In genomic region chr10:17029581-17030271, GRCh38 we compare ENCODE assay signal across 8 cellular contexts.
DNase-seq lines count a peak whose midpoint lies in the region; ATAC-seq, FAIRE-seq and TF ChIP-seq lines count a peak whose summit lies in the region.

No MANE protein-coding gene starts in this region.

- H3K9me3 ChIP-seq in HepG2 (ENCODE audit: low read length): no peaks in the 10 kb centered on the region
- H3K9me3 ChIP-seq in WERI-Rb-1 (ENCODE audit: severe bottlenecking): no peaks in the 10 kb centered on the region

- H3K4me2 ChIP-seq in HepG2 (ENCODE audit: low read depth, low read length): peak overlapping the region; percentile 24; the same call in 1 of the 2 replicates

- in situ Hi-C loops in HepG2 (cut with HindIII; ENCODE audit: extremely low pct_ligation_motif_present, low pct_unique_long_range_greater_than_20kb): no loop called here

- H3K27ac ChIP-seq in HepG2 (ENCODE audit: extremely low read length, insufficient read depth, low read length) (no peak overlapping the region), WERI-Rb-1 (no peak overlapping the region)

- H3K4me3 ChIP-seq in WI38 (ENCODE audit: low read depth, low read length) (peak overlapping the region; percentile 24), HepG2 (replicated peaks in 1 of 3; ENCODE audit: insufficient read depth in 1 of 3, low read depth in 2 of 3, low read length in 3 of 3) (no peak overlapping the region), WERI-Rb-1 (ENCODE audit: low read depth, low read length) (no peak overlapping the region)

- no peak for TF ChIP-seq POLR2A in HepG2 (IDR thresholded peaks at IDR 0.05; ENCODE audit: insufficient read depth in 1 of 2, low read depth in 2 of 2, low read length in 2 of 2)

- intact Hi-C loops in HepG2 (cut with micrococcal nuclease; ENCODE audit: unreplicated experiment): no loop called here

- H4K20me1 ChIP-seq in HepG2 (ENCODE audit: insufficient read depth, low read length): no peaks in the 10 kb centered on the region

- no peak overlapping the region for H2AFZ ChIP-seq in HepG2 (ENCODE audit: low read length)

- no peaks in the 10 kb centered on the region for H3K36me3 ChIP-seq in HepG2 (replicated peaks in 1 of 2; ENCODE audit: control insufficient read depth in 1 of 2, insufficient read depth in 2 of 2, low read length in 2 of 2)
- no peaks in the 10 kb centered on the region for H3K36me3 ChIP-seq in WERI-Rb-1

- H3K79me2 ChIP-seq in HepG2 (ENCODE audit: insufficient read depth, low read length): no peaks in the 10 kb centered on the region

- TF ChIP-seq EP300 in HepG2 (IDR thresholded peaks at IDR 0.05; ENCODE audit: low read depth in 2 of 2, low read length in 2 of 2): no peak
- no peak for TF ChIP-seq EP300 in HepG2 (CRISPR knock-in tag; IDR thresholded peaks at IDR 0.05; ENCODE audit: borderline replicate concordance)

- no TSS peak for BruUV-seq in HepG2 (replicated peaks; lab: Mats Ljungman, UMichigan)

- peak; percentile 37 for ATAC-seq in HG03196 (IDR thresholded peaks at IDR 0.05; ENCODE audit: unreplicated experiment)
- ATAC-seq in HepG2: peak; percentile 64; the same call in 2 of the 3 replicates

- no peak for TF ChIP-seq CTCF in WI38 (IDR thresholded peaks at IDR 0.05; ENCODE audit: low read depth, low read length)
- no peak for TF ChIP-seq CTCF in HepG2 (CRISPR knock-in tag; IDR thresholded peaks at IDR 0.05)
- TF ChIP-seq CTCF in WERI-Rb-1 (IDR thresholded peaks at IDR 0.05; ENCODE audit: low read depth, low read length): no peak

- no peak for TF ChIP-seq RAD21 in HepG2 (CRISPR knock-in tag; IDR thresholded peaks at IDR 0.05)

- 69% methylated on average over 9 of the region's 9 CpGs for WGBS in HepG2 (ENCODE audit: low lambda C conversion rate)

- CTCF ChIA-PET in HepG2 (lab: Yijun Ruan, JAX; ENCODE audit: low intra/inter-chr PET ratio, low total read pairs): no interaction called here

- H3K27me3 ChIP-seq in HepG2 (ENCODE audit: control insufficient read depth in 1 of 2, insufficient read depth in 2 of 2, low read length in 2 of 2) (no peaks in the 10 kb centered on the region), WERI-Rb-1 (ENCODE audit: insufficient read depth, low read depth, severe bottlenecking) (no peaks in the 10 kb centered on the region)

- no peaks in the 10 kb centered on the region for H3K4me1 ChIP-seq in HepG2 (ENCODE audit: insufficient read depth, low read length)

- POLR2A ChIA-PET in HepG2 (lab: Yijun Ruan, JAX): no interaction called here

- DNase-seq in A172 (ENCODE audit: low spot score) (peak; percentile 93), brain pericyte (ENCODE audit: low read depth, low spot score) (peak; percentile 26), HepG2 (ENCODE audit: low spot score) (peak; percentile 45), NCI-H187 treated with DMSO at 0.1 percent for 48 hours (lab: John Stamatoyannopoulos, UW) (no peak), WERI-Rb-1 (no peak)
- DNase-seq in stimulated activated CD4-positive, alpha-beta T cell treated with anti-CD3 and anti-CD28 coated beads, Interleukin-2, amount 100 ng/mL, for 48 hours: peak; percentile 64 to 78

- FAIRE-seq in HepG2 (lab: Jason Lieb, UNC): no peak

- no peak overlapping the region for H3K9ac ChIP-seq in HepG2 (ENCODE audit: insufficient read depth, low read depth, low read length)

TF ChIP-seq in HepG2, 621 proteins besides CTCF, POLR2A, EP300 and RAD21 (continues in another document):
- TF ChIP-seq TBX2 (CRISPR knock-in tag; IDR thresholded peaks at IDR 0.05; ENCODE audit: borderline replicate concordance): no peak
- peak; percentile 34; the same call in 1 of the 2 replicates for TF ChIP-seq GABPB1 (CRISPR knock-in tag; IDR thresholded peaks at IDR 0.05)
- TF ChIP-seq HMG20A (CRISPR knock-in tag; IDR thresholded peaks at IDR 0.05; ENCODE audit: borderline replicate concordance): peak; percentile 37; the same call in 1 of the 2 replicates
- peak; percentile 95 for TF ChIP-seq FOSL2 (CRISPR knock-in tag; IDR thresholded peaks at IDR 0.05)
- peak; percentile 54; the same call in 1 of the 2 replicates for TF ChIP-seq ATF3 (CRISPR knock-in tag; IDR thresholded peaks at IDR 0.05)
- TF ChIP-seq, protein P1, sequence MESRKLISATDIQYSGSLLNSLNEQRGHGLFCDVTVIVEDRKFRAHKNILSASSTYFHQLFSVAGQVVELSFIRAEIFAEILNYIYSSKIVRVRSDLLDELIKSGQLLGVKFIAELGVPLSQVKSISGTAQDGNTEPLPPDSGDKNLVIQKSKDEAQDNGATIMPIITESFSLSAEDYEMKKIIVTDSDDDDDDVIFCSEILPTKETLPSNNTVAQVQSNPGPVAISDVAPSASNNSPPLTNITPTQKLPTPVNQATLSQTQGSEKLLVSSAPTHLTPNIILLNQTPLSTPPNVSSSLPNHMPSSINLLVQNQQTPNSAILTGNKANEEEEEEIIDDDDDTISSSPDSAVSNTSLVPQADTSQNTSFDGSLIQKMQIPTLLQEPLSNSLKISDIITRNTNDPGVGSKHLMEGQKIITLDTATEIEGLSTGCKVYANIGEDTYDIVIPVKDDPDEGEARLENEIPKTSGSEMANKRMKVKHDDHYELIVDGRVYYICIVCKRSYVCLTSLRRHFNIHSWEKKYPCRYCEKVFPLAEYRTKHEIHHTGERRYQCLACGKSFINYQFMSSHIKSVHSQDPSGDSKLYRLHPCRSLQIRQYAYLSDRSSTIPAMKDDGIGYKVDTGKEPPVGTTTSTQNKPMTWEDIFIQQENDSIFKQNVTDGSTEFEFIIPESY (CRISPR knock-in tag; IDR thresholded peaks at IDR 0.05): peak; percentile 58; the same call in 1 of the 2 replicates
- TF ChIP-seq ZNF30 (CRISPR knock-in tag; IDR thresholded peaks at IDR 0.05): no peak
- TF ChIP-seq ELF3 (CRISPR knock-in tag; IDR thresholded peaks at IDR 0.05): 0 out of 2 replicates have a peak, but pooled peaks have one; percentile 15
- TF ChIP-seq FOSL1 (CRISPR knock-in tag; IDR thresholded peaks at IDR 0.05; ENCODE audit: borderline replicate concordance): peak; percentile 65; the same call in 1 of the 2 replicates
- TF ChIP-seq ZFP91 (CRISPR knock-in tag; IDR thresholded peaks at IDR 0.05; ENCODE audit: borderline replicate concordance): no peak
- TF ChIP-seq, protein P2, sequence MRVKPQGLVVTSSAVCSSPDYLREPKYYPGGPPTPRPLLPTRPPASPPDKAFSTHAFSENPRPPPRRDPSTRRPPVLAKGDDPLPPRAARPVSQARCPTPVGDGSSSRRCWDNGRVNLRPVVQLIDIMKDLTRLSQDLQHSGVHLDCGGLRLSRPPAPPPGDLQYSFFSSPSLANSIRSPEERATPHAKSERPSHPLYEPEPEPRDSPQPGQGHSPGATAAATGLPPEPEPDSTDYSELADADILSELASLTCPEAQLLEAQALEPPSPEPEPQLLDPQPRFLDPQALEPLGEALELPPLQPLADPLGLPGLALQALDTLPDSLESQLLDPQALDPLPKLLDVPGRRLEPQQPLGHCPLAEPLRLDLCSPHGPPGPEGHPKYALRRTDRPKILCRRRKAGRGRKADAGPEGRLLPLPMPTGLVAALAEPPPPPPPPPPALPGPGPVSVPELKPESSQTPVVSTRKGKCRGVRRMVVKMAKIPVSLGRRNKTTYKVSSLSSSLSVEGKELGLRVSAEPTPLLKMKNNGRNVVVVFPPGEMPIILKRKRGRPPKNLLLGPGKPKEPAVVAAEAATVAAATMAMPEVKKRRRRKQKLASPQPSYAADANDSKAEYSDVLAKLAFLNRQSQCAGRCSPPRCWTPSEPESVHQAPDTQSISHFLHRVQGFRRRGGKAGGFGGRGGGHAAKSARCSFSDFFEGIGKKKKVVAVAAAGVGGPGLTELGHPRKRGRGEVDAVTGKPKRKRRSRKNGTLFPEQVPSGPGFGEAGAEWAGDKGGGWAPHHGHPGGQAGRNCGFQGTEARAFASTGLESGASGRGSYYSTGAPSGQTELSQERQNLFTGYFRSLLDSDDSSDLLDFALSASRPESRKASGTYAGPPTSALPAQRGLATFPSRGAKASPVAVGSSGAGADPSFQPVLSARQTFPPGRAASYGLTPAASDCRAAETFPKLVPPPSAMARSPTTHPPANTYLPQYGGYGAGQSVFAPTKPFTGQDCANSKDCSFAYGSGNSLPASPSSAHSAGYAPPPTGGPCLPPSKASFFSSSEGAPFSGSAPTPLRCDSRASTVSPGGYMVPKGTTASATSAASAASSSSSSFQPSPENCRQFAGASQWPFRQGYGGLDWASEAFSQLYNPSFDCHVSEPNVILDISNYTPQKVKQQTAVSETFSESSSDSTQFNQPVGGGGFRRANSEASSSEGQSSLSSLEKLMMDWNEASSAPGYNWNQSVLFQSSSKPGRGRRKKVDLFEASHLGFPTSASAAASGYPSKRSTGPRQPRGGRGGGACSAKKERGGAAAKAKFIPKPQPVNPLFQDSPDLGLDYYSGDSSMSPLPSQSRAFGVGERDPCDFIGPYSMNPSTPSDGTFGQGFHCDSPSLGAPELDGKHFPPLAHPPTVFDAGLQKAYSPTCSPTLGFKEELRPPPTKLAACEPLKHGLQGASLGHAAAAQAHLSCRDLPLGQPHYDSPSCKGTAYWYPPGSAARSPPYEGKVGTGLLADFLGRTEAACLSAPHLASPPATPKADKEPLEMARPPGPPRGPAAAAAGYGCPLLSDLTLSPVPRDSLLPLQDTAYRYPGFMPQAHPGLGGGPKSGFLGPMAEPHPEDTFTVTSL (CRISPR knock-in tag; IDR thresholded peaks at IDR 0.05; ENCODE audit: borderline replicate concordance): peak; percentile 49; the same call in 1 of the 2 replicates
- no peak for TF ChIP-seq KMT2A (CRISPR knock-in tag; IDR thresholded peaks at IDR 0.05)
- TF ChIP-seq ETV5 (CRISPR knock-in tag; IDR thresholded peaks at IDR 0.05; ENCODE audit: borderline replicate concordance): peak; percentile 63; the same call in 1 of the 2 replicates
- peak; percentile 25; the same call in 1 of the 2 replicates for TF ChIP-seq ELF1 (CRISPR knock-in tag; IDR thresholded peaks at IDR 0.05)
- no peak for TF ChIP-seq ZSCAN20 (CRISPR knock-in tag; IDR thresholded peaks at IDR 0.05; ENCODE audit: borderline replicate concordance)

Comparison
In these comparisons a context has a peak if more than half of its experiments do, and no peak if none do; other contexts are left out.
1. DNase-seq: peak in A172 (single experiment), brain pericyte (single experiment), HepG2 (single experiment) and stimulated activated CD4-positive, alpha-beta T cell treated with anti-CD3 and anti-CD28 coated beads, Interleukin-2, amount 100 ng/mL, for 48 hours (2 of 2); none in NCI-H187 treated with DMSO at 0.1 percent for 48 hours (single experiment) and WERI-Rb-1 (single experiment).